ENCODE assay signal across 26 cellular contexts in genomic region chr2:121418494-121419058, GRCh38.
"Had no signal": no experiment of that assay in that cellular context is flagged by ENCODE, and none has a peak within 500 bp of the region (broad histone marks: within the 10 kb centered on the region; RNA-seq: fewer than 3 reads in every experiment).

No MANE protein-coding gene starts in this region.

- H3K27ac Mint-ChIP-seq: activated CD8-positive, alpha-beta T cell treated with anti-CD3 and anti-CD28 coated beads, Interleukin-2, amount 10 ng/mL, durations not matched to agents 7 days and 5 days; activated naive CD4-positive, alpha-beta T cell treated with anti-CD3 and anti-CD28 coated beads, Interleukin-2, amount 50 U/mL, for 24 hours; activated T-helper 1 cell treated with anti-CD3 and anti-CD28 coated beads, Interleukin-12 subunit alpha, Interleukin-12 subunit beta, Interleukin-2, Interleukin-4 antibody, amounts not matched to agents 30 ng/mL and 10 ng/mL and 1 ng/mL, durations not matched to agents 14 hours and 24 hours and 36 hours; T-cell had no signal

- H3K27ac ChIP-seq: SK-N-MC, VCaP had no signal

- H3K27me3 Mint-ChIP-seq: activated naive CD4-positive, alpha-beta T cell treated with anti-CD3 and anti-CD28 coated beads, Interleukin-2, amount 50 U/mL, for 24 hours; T-cell had no signal

- H3K9me3 Mint-ChIP-seq: activated naive CD4-positive, alpha-beta T cell treated with anti-CD3 and anti-CD28 coated beads, Interleukin-2, amount 50 U/mL, for 24 hours; activated T-helper 1 cell treated with anti-CD3 and anti-CD28 coated beads, Interleukin-12 subunit alpha, Interleukin-12 subunit beta, Interleukin-2, Interleukin-4 antibody, amounts not matched to agents 30 ng/mL and 10 ng/mL and 1 ng/mL, durations not matched to agents 14 hours and 24 hours and 36 hours; T-cell had no signal

- H3K4me1 Mint-ChIP-seq: activated naive CD4-positive, alpha-beta T cell treated with anti-CD3 and anti-CD28 coated beads, Interleukin-2, amount 50 U/mL, for 24 hours; T-cell had no signal

- H3K4me3 ChIP-seq: SK-N-MC had no signal

- DNase-seq: activated CD4-positive, alpha-beta T cell treated with anti-CD3 and anti-CD28 coated beads for 4 hours; activated CD4-positive, alpha-beta T cell treated with anti-CD3 and anti-CD28 coated beads, Interleukin-2, amount 50 U/mL, for 4 hours; activated CD8-positive, alpha-beta memory T cell treated with anti-CD3 and anti-CD28 coated beads, Interleukin-2, amount 50 U/mL, for 48 hours; activated CD8-positive, alpha-beta T cell treated with anti-CD3 and anti-CD28 coated beads, Interleukin-2, amount 10 ng/mL, durations not matched to agents 7 days and 5 days; activated effector memory CD4-positive, alpha-beta T cell treated with Interleukin-2 at 50 U/mL for 16 hours; activated naive CD4-positive, alpha-beta T cell; activated T-cell treated with anti-CD3 and anti-CD28 coated beads, Interleukin-2, amount 50 U/mL, for 1 hour; cerebellar nuclear complex; Kasumi-1; KBM-7; NCI-H146; NCI-H187 treated with DMSO at 0.1 percent for 48 hours; NCI-H2171 treated with DMSO at 0.1 percent for 48 hours; NCI-H226; NCI-H510A treated with DMSO at 0.1 percent for 48 hours; NCI-H69; NK-92 treated with Interleukin-12 subunit alpha and Interleukin-12 subunit beta, amount 100 ng/mL, for 24 hours; OCI-M1; RPMI8226; T-cell had no signal

- H3K4me3 Mint-ChIP-seq: activated CD8-positive, alpha-beta T cell treated with anti-CD3 and anti-CD28 coated beads, Interleukin-2, amount 10 ng/mL, durations not matched to agents 7 days and 5 days; activated naive CD4-positive, alpha-beta T cell treated with anti-CD3 and anti-CD28 coated beads, Interleukin-2, amount 50 U/mL, for 24 hours; activated T-helper 1 cell treated with anti-CD3 and anti-CD28 coated beads, Interleukin-12 subunit alpha, Interleukin-12 subunit beta, Interleukin-2, Interleukin-4 antibody, amounts not matched to agents 30 ng/mL and 10 ng/mL and 1 ng/mL, durations not matched to agents 14 hours and 24 hours and 36 hours; T-cell had no signal

- ATAC-seq: activated CD8-positive, alpha-beta T cell treated with anti-CD3 and anti-CD28 coated beads, Interleukin-2, amount 10 ng/mL, durations not matched to agents 7 days and 5 days; Panc1; Right ventricle myocardium inferior; T-cell had no signal
